Comparison of ENCODE assay signal across 8 cellular contexts in genomic region chrX:135003876-135004623, GRCh38. TPM values are rescaled to one million over a fixed set of nuclear protein-coding genes. Genes with fewer than 3 reads are reported as not detected.
DNase-seq lines count a peak whose midpoint lies in the region; ATAC-seq and TF ChIP-seq lines count a peak whose summit lies in the region.

No MANE protein-coding gene starts in this region.

- H3K4me3 ChIP-seq in GM12864 (ENCODE audit: low read depth, low read length) = peak overlapping the region; percentile 53
- peak overlapping the region in 3 of 4 donors; percentile 36 to 49 (median 48) for H3K4me3 ChIP-seq in upper lobe of left lung

- H3K27me3 ChIP-seq in upper lobe of left lung = no peaks in the 10 kb centered on the region

- ATAC-seq in HG02798 (IDR thresholded peaks at IDR 0.05; ENCODE audit: poor library complexity, unreplicated experiment) (peak; percentile 97), left cardiac atrium (peak; percentile 98 to 99), upper lobe of left lung (ENCODE audit: low FRiP score in 2 of 2) (peak; percentile 96 to 100)

- H3K27ac ChIP-seq in upper lobe of left lung = peak overlapping the region in 2 of 4 donors; percentile 32 to 46

- 2 to 22% methylated on average over 22 to 35 of the region's 35 CpGs for WGBS in upper lobe of left lung, 2 donors

- H3K36me3 ChIP-seq in upper lobe of left lung = no peaks in the 10 kb centered on the region

- H3K9me3 ChIP-seq in upper lobe of left lung = no peaks in the 10 kb centered on the region

- TF ChIP-seq POLR2A in upper lobe of left lung (IDR thresholded peaks at IDR 0.05) = no peak

- intact Hi-C loops in left cardiac atrium (cut with DNase I) = loop anchor here in 1 of 2 donors (5.0 kb wide), 1 partner anchor 37 kb away; no protein-coding TSS in a partner anchor
- intact Hi-C loops in posterior vena cava (cut with DNase I) = no loop called here

- no peak for TF ChIP-seq CTCF in GM12864 (IDR thresholded peaks at IDR 0.05; ENCODE audit: low read depth, low read length, missing control alignments)
- TF ChIP-seq CTCF in upper lobe of left lung (IDR thresholded peaks at IDR 0.05) = no peak

- DNase-seq in GM12864 (ENCODE audit: low read depth) (peak; percentile 50), NCI-H1436 treated with DMSO at 0.1 percent for 48 hours (lab: John Stamatoyannopoulos, UW) (peak; percentile 74), T-helper 1 cell (peak; percentile 74 to 88 (median 80)), amniotic stem cell (lab: John Stamatoyannopoulos, UW) (peak; percentile 81), left cardiac atrium (peak; percentile 92), posterior vena cava (ENCODE audit: low spot score) (peak; percentile 96), upper lobe of left lung (peak; percentile 92 to 95)

- TF ChIP-seq EP300 in upper lobe of left lung (IDR thresholded peaks at IDR 0.05) = no peak

- H3K4me1 ChIP-seq in upper lobe of left lung = peaks cover 0 to 5% (median 1%) of the 10 kb centered on the region in 4 donors

RNA-seq across cellular contexts. Expression of gene SMIM10, which starts 13.3 kb away (rescaled TPM):
- total RNA-seq in left cardiac atrium = 1 to 10 TPM; 6.2 to 6.9 TPM
- 10 to 100 TPM; 17.0 to 20.0 TPM for total RNA-seq in posterior vena cava
- 1 to 10 TPM in 4 of 6 donors, under 1 TPM in 1, not detected in 1; 0.44 to 5.6 (median 2.3) TPM for total RNA-seq in upper lobe of left lung

RNA-seq across cellular contexts. Expression of gene RTL8B, which starts 18.3 kb away (rescaled TPM):
- total RNA-seq in left cardiac atrium = 10 to 100 TPM; 10.8 to 14.2 TPM
- total RNA-seq in posterior vena cava = 10 to 100 TPM; 21.8 to 23.2 TPM
- total RNA-seq in upper lobe of left lung = 10 to 100 TPM in 4 of 6 donors, 1 to 10 TPM in 2; 6.3 to 14.3 (median 10.6) TPM

RNA-seq across cellular contexts. Expression of gene RTL8C, which starts 28.1 kb away (rescaled TPM):
- total RNA-seq in left cardiac atrium = 100 to 1,000 TPM; 195 to 218 TPM
- total RNA-seq in posterior vena cava = 100 to 1,000 TPM; 150 to 155 TPM
- 100 to 1,000 TPM in 1 of 6 donors, 10 to 100 TPM in 5; 24.3 to 107 (median 70.4) TPM for total RNA-seq in upper lobe of left lung

RNA-seq across cellular contexts. Expression of gene RTL8A, which starts 47.9 kb away (rescaled TPM):
- total RNA-seq in left cardiac atrium = 10 to 100 TPM; 31.0 to 34.9 TPM
- total RNA-seq in posterior vena cava = 10 to 100 TPM; 41.9 to 47.4 TPM
- total RNA-seq in upper lobe of left lung = 10 to 100 TPM; 11.9 to 76.5 (median 34.6) TPM
